In genomic region chr11:18668131-18668530, GRCh38 we compare ENCODE assay signal across 28 cellular contexts. TPM values are rescaled to one million over a fixed set of nuclear protein-coding genes. Genes with fewer than 3 reads are reported as not detected.
DNase-seq lines count a peak whose midpoint lies in the region; ATAC-seq, FAIRE-seq and TF ChIP-seq lines count a peak whose summit lies in the region.
"Had no signal": no experiment of that assay in that cellular context is flagged by ENCODE, and none has a peak within 500 bp of the region (broad histone marks: within the 10 kb centered on the region; RNA-seq: fewer than 3 reads in every experiment).

No MANE protein-coding gene starts in this region.

- TF ChIP-seq POLR2A in HCT116 (IDR thresholded peaks at IDR 0.05; ENCODE audit: borderline replicate concordance, extremely low read depth, insufficient read depth, insufficient read length) = no peak

- intact Hi-C loops in CD4-positive, alpha-beta memory T cell (cut with micrococcal nuclease) = no loop called here
- intact Hi-C loops in HCT116 (cut with micrococcal nuclease) (loop anchor here (2.0 kb wide), 1 partner anchor 33 kb away; the partner anchor contains the start of gene SPTY2D1), CD14-positive monocyte (cut with micrococcal nuclease) (no loop called here)

- H3K79me2 ChIP-seq in HCT116 (ENCODE audit: insufficient read depth, low read length) (no peaks in the 10 kb centered on the region), keratinocyte (ENCODE audit: control insufficient read depth, insufficient read depth, low read length) (no peaks in the 10 kb centered on the region)
- H3K79me2 ChIP-seq: parathyroid adenoma had no signal

- no peak for DNase-seq in CD4-positive, alpha-beta memory T cell
- DNase-seq in HCT116 (ENCODE audit: low read depth, low spot score) (no peak), keratinocyte (ENCODE audit: low read depth, low spot score) (no peak), DMS79 treated with DMSO at 0.1 percent for 48 hours (lab: John Stamatoyannopoulos, UW) (no peak), SHP77 (lab: John Stamatoyannopoulos, UW) (no peak), CD14-positive monocyte (ENCODE audit: low spot score) (no peak)
- DNase-seq in activated naive CD8-positive, alpha-beta T cell treated with anti-CD3 and anti-CD28 coated beads for 36 hours = no peak
- DNase-seq: activated B cell treated with CpG ODN at 0.5 μM for 24 hours; activated CD4-positive, alpha-beta memory T cell treated with anti-CD3 and anti-CD28 coated beads, Interleukin-2, amount 10 ng/mL, durations not matched to agents 7 days and 5 days; activated T-cell treated with anti-CD3 and anti-CD28 coated beads, Interleukin-2, amount 50 U/mL, for 4 hours; DMS153; foreskin melanocyte; hypothalamus; naive B cell; NCI-H1048; NCI-H1930; NCI-H345; sigmoid colon; thyroid gland had no signal

- TF ChIP-seq CTCF in HCT116 (IDR thresholded peaks at IDR 0.05 in 2 of 3, conservative IDR thresholded peaks at IDR 0.05 in 1 of 3; ENCODE audit: borderline replicate concordance in 1 of 3, insufficient read depth in 1 of 3, low read depth in 2 of 3, low read length in 2 of 3) (no peak), keratinocyte (optimal IDR thresholded peaks at IDR 0.05 in 1 of 3, IDR thresholded peaks at IDR 0.05 in 1 of 3, conservative IDR thresholded peaks at IDR 0.05 in 1 of 3; ENCODE audit: extremely low read depth in 1 of 3, insufficient read depth in 2 of 3, low read length in 3 of 3) (no peak), CD14-positive monocyte (IDR thresholded peaks at IDR 0.05) (no peak)

- dilution Hi-C loops in keratinocyte (cut with MboI; ENCODE audit: extremely low pct_ligation_motif_present, low sequenced_read_pairs) = no loop called here

- H3K9me3 Mint-ChIP-seq in CD4-positive, alpha-beta memory T cell = no peaks in the 10 kb centered on the region
- H3K9me3 Mint-ChIP-seq in activated naive CD8-positive, alpha-beta T cell treated with anti-CD3 and anti-CD28 coated beads for 36 hours = peaks cover 4% of the 10 kb centered on the region
- H3K9me3 Mint-ChIP-seq in CD14-positive monocyte = peaks cover 0 to 8% (median 0%) of the 10 kb centered on the region in 7 donors
- H3K9me3 Mint-ChIP-seq: activated B cell treated with CpG ODN at 0.5 μM for 24 hours; activated CD4-positive, alpha-beta memory T cell treated with anti-CD3 and anti-CD28 coated beads, Interleukin-2, amount 10 ng/mL, durations not matched to agents 7 days and 5 days; naive B cell had no signal

- FAIRE-seq in keratinocyte (lab: Jason Lieb, UNC) = no peak
- FAIRE-seq: bronchial epithelial cell, GM12878 had no signal

- peaks cover 45% of the 10 kb centered on the region for H3K4me1 ChIP-seq in CD4-positive, alpha-beta memory T cell (ENCODE audit: insufficient read depth, low read length)
- H3K4me1 ChIP-seq in HCT116 (ENCODE audit: control insufficient read depth in 1 of 2, insufficient read depth in 2 of 2, low read length in 2 of 2) = peaks cover 14 to 31% of the 10 kb centered on the region in 2 experiments
- peaks cover 23% of the 10 kb centered on the region for H3K4me1 ChIP-seq in keratinocyte (ENCODE audit: control insufficient read depth, extremely low read depth, insufficient read depth, low read length)
- H3K4me1 ChIP-seq: parathyroid adenoma, sigmoid colon, thyroid gland had no signal

- peak overlapping the region; percentile 81 for H2AFZ ChIP-seq in HCT116 (ENCODE audit: low read depth, low read length, poor library complexity, severe bottlenecking)
- peak overlapping the region; percentile 17 for H2AFZ ChIP-seq in keratinocyte (ENCODE audit: control insufficient read depth, low read length)
- H2AFZ ChIP-seq: parathyroid adenoma had no signal

- no TSS peak for BruUV-seq in HCT116 (replicated peaks; lab: Mats Ljungman, UMichigan)

- POLR2A ChIA-PET in CD4-positive, alpha-beta memory T cell (lab: Charles Lee; ENCODE audit: partially characterized antibody) = interaction anchor here (1.1 to 2.6 kb wide), 3 partner anchors 9 to 142 kb away, joined by 3 to 9 read pairs (median 4); partner anchors contain the start of genes SPTY2D1 and TSG101
- POLR2A ChIA-PET in HCT116 (lab: Charles Lee) = no interaction called here

- CTCF ChIA-PET in CD4-positive, alpha-beta memory T cell (lab: Charles Lee; ENCODE audit: partially characterized antibody) = no interaction called here
- CTCF ChIA-PET in HCT116 (lab: Charles Lee) = no interaction called here

- no peaks in the 10 kb centered on the region for H3K27me3 Mint-ChIP-seq in CD4-positive, alpha-beta memory T cell
- H3K27me3 Mint-ChIP-seq in activated naive CD8-positive, alpha-beta T cell treated with anti-CD3 and anti-CD28 coated beads for 36 hours = no peaks in the 10 kb centered on the region
- peaks cover 0 to 9% (median 3%) of the 10 kb centered on the region in 3 donors for H3K27me3 Mint-ChIP-seq in CD14-positive monocyte (ENCODE audit: low read depth in 3 of 3)

- H3K4me3 Mint-ChIP-seq in CD4-positive, alpha-beta memory T cell = peak overlapping the region in 1 of 8 donors; percentile 5
- H3K4me3 Mint-ChIP-seq in activated naive CD8-positive, alpha-beta T cell treated with anti-CD3 and anti-CD28 coated beads for 36 hours = no peak overlapping the region
- no peak overlapping the region for H3K4me3 Mint-ChIP-seq in CD14-positive monocyte
- H3K4me3 Mint-ChIP-seq: activated B cell treated with CpG ODN at 0.5 μM for 24 hours; activated CD4-positive, alpha-beta memory T cell treated with anti-CD3 and anti-CD28 coated beads, Interleukin-2, amount 10 ng/mL, durations not matched to agents 7 days and 5 days; activated T-cell treated with anti-CD3 and anti-CD28 coated beads, Interleukin-2, amount 50 U/mL, for 4 hours; naive B cell; T-helper 2 cell treated with Interferon-gamma antibody and Interleukin-4, amounts not matched to agents 5 μg/mL and 100 μg/mL, for 36 hours had no signal

- peak overlapping the region in 5 of 7 donors; percentile 2 to 65 (median 59) for H3K27ac Mint-ChIP-seq in CD4-positive, alpha-beta memory T cell
- peak overlapping the region; percentile 76 for H3K27ac Mint-ChIP-seq in activated naive CD8-positive, alpha-beta T cell treated with anti-CD3 and anti-CD28 coated beads for 36 hours
- H3K27ac Mint-ChIP-seq in CD14-positive monocyte = peak overlapping the region in 1 of 7 donors; percentile 45
- H3K27ac Mint-ChIP-seq: activated B cell treated with CpG ODN at 0.5 μM for 24 hours had no signal

- no peaks in the 10 kb centered on the region for H4K20me1 ChIP-seq in HCT116 (ENCODE audit: insufficient read depth)
- no peaks in the 10 kb centered on the region for H4K20me1 ChIP-seq in keratinocyte (ENCODE audit: control insufficient read depth, extremely low read depth, insufficient read depth, low read length)

- no peaks in the 10 kb centered on the region for H3K9me2 ChIP-seq in HCT116 (ENCODE audit: insufficient read depth)

- no peaks in the 10 kb centered on the region for H3K27me3 ChIP-seq in CD4-positive, alpha-beta memory T cell (ENCODE audit: insufficient read depth, low read length)
- H3K27me3 ChIP-seq in HCT116 (ENCODE audit: insufficient read depth, low read length) = no peaks in the 10 kb centered on the region
- no peaks in the 10 kb centered on the region for H3K27me3 ChIP-seq in keratinocyte (ENCODE audit: control insufficient read depth, extremely low read depth, insufficient read depth, low read length)
- H3K27me3 ChIP-seq: sigmoid colon, thyroid gland had no signal

- H3K27ac ChIP-seq in CD4-positive, alpha-beta memory T cell (ENCODE audit: low read depth, low read length) = no peak overlapping the region
- H3K27ac ChIP-seq in HCT116 (ENCODE audit: low read depth, low read length) (no peak overlapping the region), keratinocyte (ENCODE audit: control insufficient read depth, insufficient read depth, low read length) (peak overlapping the region; percentile 15)
- H3K27ac ChIP-seq: C4-2B, KMS-11, parathyroid adenoma, sigmoid colon, thyroid gland had no signal

- no peak overlapping the region; the same call in 1 of the 2 replicates for H3K9ac ChIP-seq in HCT116 (ENCODE audit: low read length)
- H3K9ac ChIP-seq in keratinocyte (ENCODE audit: control insufficient read depth, extremely low read depth, insufficient read depth, low read length) = no peak overlapping the region
- H3K9ac ChIP-seq: KMS-11, parathyroid adenoma had no signal

- H3K9me1 ChIP-seq in keratinocyte (ENCODE audit: control insufficient read depth, extremely low read depth, insufficient read depth, low read length) = no peaks in the 10 kb centered on the region

- H3K36me3 ChIP-seq in CD4-positive, alpha-beta memory T cell (ENCODE audit: insufficient read depth, low read length) = no peaks in the 10 kb centered on the region
- H3K36me3 ChIP-seq in HCT116 (ENCODE audit: control insufficient read depth in 1 of 2, insufficient read depth in 2 of 2, low read length in 2 of 2) (no peaks in the 10 kb centered on the region), keratinocyte (ENCODE audit: control insufficient read depth in 2 of 2, extremely low read depth in 1 of 2, insufficient read depth in 2 of 2, low read length in 2 of 2) (no peaks in the 10 kb centered on the region)
- H3K36me3 ChIP-seq: sigmoid colon, thyroid gland had no signal

- peak overlapping the region; percentile 74 for H3K4me2 ChIP-seq in HCT116 (ENCODE audit: low read length)
- peak overlapping the region; percentile 58 for H3K4me2 ChIP-seq in keratinocyte (ENCODE audit: control insufficient read depth, extremely low read depth, insufficient read depth, low read depth, low read length)
- H3K4me2 ChIP-seq: KMS-11 had no signal

- H3K4me3 ChIP-seq in CD4-positive, alpha-beta memory T cell (ENCODE audit: low read length in 2 of 2) = no peak overlapping the region
- H3K4me3 ChIP-seq in HCT116 (replicated peaks in 1 of 2; ENCODE audit: low read depth in 1 of 2, low read length in 2 of 2) (peak overlapping the region in 1 of 2 experiments; percentile 34; a peak in 1 of 4 replicates), keratinocyte (ENCODE audit: control insufficient read depth in 2 of 3, extremely low read depth in 1 of 3, insufficient read depth in 2 of 3, low read depth in 1 of 3, low read length in 3 of 3) (no peak overlapping the region)
- H3K4me3 ChIP-seq: GM12878, sigmoid colon, thyroid gland had no signal

- RAD21 ChIA-PET in HCT116 (lab: Charles Lee; ENCODE audit: low non-redundant PET in 1 of 2, low total read pairs in 2 of 2, uncharacterized antibody in 2 of 2, unreplicated experiment in 2 of 2) = no interaction called here

- ATAC-seq in HCT116 (peak; percentile 21; the same call in 1 of the 2 replicates), GM18511 (IDR thresholded peaks at IDR 0.05; ENCODE audit: unreplicated experiment) (no peak)
- ATAC-seq: activated T-cell treated with anti-CD3 and anti-CD28 coated beads, Interleukin-2, amount 50 U/mL, for 4 hours; GM12878; Panc1 had no signal

- peaks cover 26 to 68% (median 46%) of the 10 kb centered on the region in 4 donors for H3K4me1 Mint-ChIP-seq in CD4-positive, alpha-beta memory T cell
- peaks cover 53% of the 10 kb centered on the region for H3K4me1 Mint-ChIP-seq in activated naive CD8-positive, alpha-beta T cell treated with anti-CD3 and anti-CD28 coated beads for 36 hours
- peaks cover 36% of the 10 kb centered on the region for H3K4me1 Mint-ChIP-seq in CD14-positive monocyte

- H3K36me3 Mint-ChIP-seq in CD4-positive, alpha-beta memory T cell = no peaks in the 10 kb centered on the region
- H3K36me3 Mint-ChIP-seq in activated naive CD8-positive, alpha-beta T cell treated with anti-CD3 and anti-CD28 coated beads for 36 hours = peaks cover 1% of the 10 kb centered on the region
- no peaks in the 10 kb centered on the region for H3K36me3 Mint-ChIP-seq in CD14-positive monocyte
- H3K36me3 Mint-ChIP-seq: naive B cell had no signal

- TF ChIP-seq RAD21 in HCT116 (IDR thresholded peaks at IDR 0.05; ENCODE audit: low read depth) = no peak

- no peaks in the 10 kb centered on the region for H3K9me3 ChIP-seq in CD4-positive, alpha-beta memory T cell (ENCODE audit: control insufficient read depth in 1 of 2, low read length in 2 of 2)
- H3K9me3 ChIP-seq in HCT116 (ENCODE audit: control insufficient read depth in 1 of 2, insufficient read depth in 1 of 2, low read depth in 1 of 2, low read length in 2 of 2) (no peaks in the 10 kb centered on the region), keratinocyte (ENCODE audit: control insufficient read depth, low read depth, low read length) (no peaks in the 10 kb centered on the region)
- H3K9me3 ChIP-seq: sigmoid colon, thyroid gland had no signal

RNA-seq across cellular contexts. Expression of gene TMEM86A, which starts 30.4 kb away (rescaled TPM):
- total RNA-seq in CD4-positive, alpha-beta memory T cell = 1 to 10 TPM; 2.5 to 4.0 TPM
- under 1 TPM; 0.76 to 0.88 TPM for polyA plus RNA-seq in CD4-positive, alpha-beta memory T cell
- 2.0 TPM for total RNA-seq in HCT116 (2021; ENCODE audit: unreplicated experiment)
- polyA plus RNA-seq in HCT116 (2012) = 0.71 and 1.1 TPM in 2 replicates
- total RNA-seq in activated naive CD8-positive, alpha-beta T cell treated with anti-CD3 and anti-CD28 coated beads for 36 hours = under 1 TPM; 0.25 to 0.52 TPM
- polyA plus RNA-seq in keratinocyte (2.5 to 10.5 TPM (median 2.5 TPM) in 3 replicates), CD14-positive monocyte (1 to 10 TPM; 1.3 to 3.5 TPM)
- 15.3 TPM for polyA plus RNA-seq in keratinocyte (2011; ENCODE audit: low read depth)
- 3.7 and 4.2 TPM in 2 replicates for polyA plus RNA-seq in keratinocyte (2011; cell fraction: cytosol; rRNA removed)
- 14.5 and 16.5 TPM in 2 replicates for polyA plus RNA-seq in keratinocyte (2011; cell fraction: nucleus; rRNA removed)
- polyA plus RNA-seq in keratinocyte (2012; ENCODE audit: low replicate concordance) = 3.4 and 38.7 TPM in 2 replicates
- 5.6 to 24.9 TPM (median 19.8 TPM) in 3 replicates for polyA minus RNA-seq in keratinocyte
- 6.5 TPM for polyA minus RNA-seq in keratinocyte (2011; cell fraction: cytosol; rRNA and poly(A)+ RNA removed)
- 20.2 and 21.9 TPM in 2 replicates for polyA minus RNA-seq in keratinocyte (2011; cell fraction: nucleus; rRNA and poly(A)+ RNA removed)

RNA-seq across cellular contexts. Expression of gene SPTY2D1, which starts 34.0 kb away (rescaled TPM):
- total RNA-seq in CD4-positive, alpha-beta memory T cell = 10 to 100 TPM; 23.0 to 25.2 TPM
- polyA plus RNA-seq in CD4-positive, alpha-beta memory T cell = 10 to 100 TPM in 1 of 2 donors, 1 to 10 TPM in 1; 5.1 to 12.6 TPM
- 19.7 TPM for total RNA-seq in HCT116 (2021; ENCODE audit: unreplicated experiment)
- 7.5 and 9.0 TPM in 2 replicates for polyA plus RNA-seq in HCT116 (2012)
- total RNA-seq in activated naive CD8-positive, alpha-beta T cell treated with anti-CD3 and anti-CD28 coated beads for 36 hours = 10 to 100 TPM; 23.3 to 23.4 TPM
- 14.3 to 17.9 TPM (median 15.6 TPM) in 3 replicates for polyA plus RNA-seq in keratinocyte
- 53.6 TPM for polyA plus RNA-seq in keratinocyte (2011; ENCODE audit: low read depth)
- 10.0 and 14.0 TPM in 2 replicates for polyA plus RNA-seq in keratinocyte (2011; cell fraction: cytosol; rRNA removed)
- 12.7 and 18.7 TPM in 2 replicates for polyA plus RNA-seq in keratinocyte (2011; cell fraction: nucleus; rRNA removed)
- polyA plus RNA-seq in keratinocyte (2012; ENCODE audit: low replicate concordance) = 15.9 TPM in 2 replicates
- polyA minus RNA-seq in keratinocyte = 11.8 to 27.0 TPM (median 16.7 TPM) in 3 replicates
- 23.2 TPM for polyA minus RNA-seq in keratinocyte (2011; cell fraction: cytosol; rRNA and poly(A)+ RNA removed)
- polyA minus RNA-seq in keratinocyte (2011; cell fraction: nucleus; rRNA and poly(A)+ RNA removed) = 15.7 and 23.8 TPM in 2 replicates
- polyA plus RNA-seq in CD14-positive monocyte = 10 to 100 TPM; 11.8 to 14.9 TPM

RNA-seq across cellular contexts. Expression of gene IGSF22, which starts 57.9 kb away (rescaled TPM):
- 1 to 10 TPM; 5.3 to 8.0 TPM for total RNA-seq in CD4-positive, alpha-beta memory T cell
- 1 to 10 TPM; 4.6 to 5.8 TPM for polyA plus RNA-seq in CD4-positive, alpha-beta memory T cell
- total RNA-seq in HCT116 (2021; ENCODE audit: unreplicated experiment) = not detected
- 0.05 and 0.10 TPM in 2 replicates for polyA plus RNA-seq in HCT116 (2012)
- total RNA-seq in activated naive CD8-positive, alpha-beta T cell treated with anti-CD3 and anti-CD28 coated beads for 36 hours = 1 to 10 TPM; 1.1 to 1.3 TPM
- polyA plus RNA-seq in keratinocyte = 0.01 to 0.05 TPM (median 0.03 TPM) in 3 replicates
- 1.3 TPM for polyA plus RNA-seq in keratinocyte (2011; ENCODE audit: low read depth)
- polyA plus RNA-seq in keratinocyte (2011; cell fraction: cytosol; rRNA removed) = 0.09 TPM in 2 replicates
- 0.05 TPM in 1 of 2 replicates, not detected in the other for polyA plus RNA-seq in keratinocyte (2011; cell fraction: nucleus; rRNA removed)
- polyA plus RNA-seq in keratinocyte (2012; ENCODE audit: low replicate concordance) = 0.03 and 3.5 TPM in 2 replicates
- not detected in 3 replicates for polyA minus RNA-seq in keratinocyte
- polyA minus RNA-seq in keratinocyte (2011; cell fraction: cytosol; rRNA and poly(A)+ RNA removed) = not detected
- polyA minus RNA-seq in keratinocyte (2011; cell fraction: nucleus; rRNA and poly(A)+ RNA removed) = 0.11 TPM in 1 of 2 replicates, not detected in the other
- not detected for polyA plus RNA-seq in CD14-positive monocyte
- total RNA-seq: GM12878, sigmoid colon, SK-MEL-5 had no signal
